2 cellular contexts compared by ENCODE assay signal in genomic region chr11:11574373-11574772, GRCh38.
TF ChIP-seq lines count a peak whose summit lies in the region.

No MANE protein-coding gene starts in this region.

TF ChIP-seq in HepG2, 621 proteins besides CTCF, POLR2A, EP300 and RAD21:
- peak; percentile 89 for TF ChIP-seq ATF7 (IDR thresholded peaks at IDR 0.05)
- no peak for TF ChIP-seq ATF7 (CRISPR knock-in tag; IDR thresholded peaks at IDR 0.05)
- no peak for TF ChIP-seq ZBTB49 (CRISPR knock-in tag; IDR thresholded peaks at IDR 0.05; ENCODE audit: borderline replicate concordance)
- peak; percentile 95 for TF ChIP-seq CREB1 (IDR thresholded peaks at IDR 0.05)
- no peak for TF ChIP-seq CREB1 (CRISPR knock-in tag; IDR thresholded peaks at IDR 0.05)
- TF ChIP-seq BRCA1 (CRISPR knock-in tag; IDR thresholded peaks at IDR 0.05): no peak
- TF ChIP-seq ZNF543 (CRISPR knock-in tag; IDR thresholded peaks at IDR 0.05): no peak
- TF ChIP-seq ARNT2 (CRISPR knock-in tag; IDR thresholded peaks at IDR 0.05; ENCODE audit: low read depth): no peak
- no peak for TF ChIP-seq ZNF329 (CRISPR knock-in tag; IDR thresholded peaks at IDR 0.05; ENCODE audit: low read depth)
- no peak for TF ChIP-seq ZNF572 (CRISPR knock-in tag; IDR thresholded peaks at IDR 0.05)

TF ChIP-seq in SK-N-SH, 30 proteins besides CTCF, POLR2A, EP300 and RAD21:
- no peak for TF ChIP-seq NFIC (IDR thresholded peaks at IDR 0.05; ENCODE audit: borderline replicate concordance)
- TF ChIP-seq JUND (IDR thresholded peaks at IDR 0.05): no peak
- TF ChIP-seq, protein P1, sequence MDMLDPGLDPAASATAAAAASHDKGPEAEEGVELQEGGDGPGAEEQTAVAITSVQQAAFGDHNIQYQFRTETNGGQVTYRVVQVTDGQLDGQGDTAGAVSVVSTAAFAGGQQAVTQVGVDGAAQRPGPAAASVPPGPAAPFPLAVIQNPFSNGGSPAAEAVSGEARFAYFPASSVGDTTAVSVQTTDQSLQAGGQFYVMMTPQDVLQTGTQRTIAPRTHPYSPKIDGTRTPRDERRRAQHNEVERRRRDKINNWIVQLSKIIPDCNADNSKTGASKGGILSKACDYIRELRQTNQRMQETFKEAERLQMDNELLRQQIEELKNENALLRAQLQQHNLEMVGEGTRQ (IDR thresholded peaks at IDR 0.05; ENCODE audit: borderline replicate concordance, low read depth, low read length): no peak
- TF ChIP-seq FOXJ3 (CRISPR knock-in tag; IDR thresholded peaks at IDR 0.05): no peak
- no peak for TF ChIP-seq PBX3 (IDR thresholded peaks at IDR 0.05)
- TF ChIP-seq TEAD4 (IDR thresholded peaks at IDR 0.05; ENCODE audit: borderline replicate concordance, insufficient read depth): no peak
- TF ChIP-seq RXRA (IDR thresholded peaks at IDR 0.05; ENCODE audit: borderline replicate concordance, low read depth): no peak
